2 cellular contexts compared by ENCODE assay signal in the genomic region with DNA sequence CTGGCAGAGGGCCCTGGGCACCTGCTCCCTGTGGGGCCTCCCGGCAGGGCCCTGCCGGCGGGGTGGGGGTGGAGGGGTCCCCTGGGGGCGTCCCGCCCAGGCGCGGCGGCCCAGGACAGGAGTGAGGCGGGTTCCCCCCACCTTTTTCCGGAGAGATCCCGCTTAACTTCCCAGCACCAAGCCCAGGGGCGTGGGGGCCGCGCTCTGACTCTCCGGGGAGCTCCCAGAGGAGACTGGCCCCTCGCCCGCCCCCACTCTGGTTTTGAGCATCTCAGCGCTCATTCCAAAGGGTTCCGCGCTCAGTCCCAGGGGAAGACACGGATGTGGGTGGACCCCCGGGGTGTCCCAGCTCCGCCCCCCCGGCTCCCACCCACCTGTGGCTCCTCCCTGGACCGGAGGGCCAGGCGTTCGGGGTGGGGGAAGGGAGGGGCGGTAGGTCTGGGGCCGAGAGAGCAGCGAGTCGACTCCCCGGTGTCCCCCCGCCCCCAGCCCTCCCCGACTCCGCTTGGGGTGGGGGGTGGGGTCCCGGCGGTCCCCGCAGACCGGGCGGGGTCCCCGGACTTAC.
TF ChIP-seq lines count a peak whose summit lies in the region.

No MANE protein-coding gene starts in this region.

TF ChIP-seq in H1, 55 proteins besides CTCF, POLR2A, EP300 and RAD21:
- TF ChIP-seq BRCA1 (IDR thresholded peaks at IDR 0.05; ENCODE audit: low read depth, low read length), result no peak
- TF ChIP-seq HDAC6 (IDR thresholded peaks at IDR 0.05; ENCODE audit: low read depth, low read length), result no peak
- no peak for TF ChIP-seq MAFK (IDR thresholded peaks at IDR 0.05; ENCODE audit: low read depth, low read length)
- no peak for TF ChIP-seq TBP (IDR thresholded peaks at IDR 0.05; ENCODE audit: low read depth, low read length)
- TF ChIP-seq CBX5 (IDR thresholded peaks at IDR 0.05; ENCODE audit: low read depth, low read length), result no peak
- TF ChIP-seq, protein P1, sequence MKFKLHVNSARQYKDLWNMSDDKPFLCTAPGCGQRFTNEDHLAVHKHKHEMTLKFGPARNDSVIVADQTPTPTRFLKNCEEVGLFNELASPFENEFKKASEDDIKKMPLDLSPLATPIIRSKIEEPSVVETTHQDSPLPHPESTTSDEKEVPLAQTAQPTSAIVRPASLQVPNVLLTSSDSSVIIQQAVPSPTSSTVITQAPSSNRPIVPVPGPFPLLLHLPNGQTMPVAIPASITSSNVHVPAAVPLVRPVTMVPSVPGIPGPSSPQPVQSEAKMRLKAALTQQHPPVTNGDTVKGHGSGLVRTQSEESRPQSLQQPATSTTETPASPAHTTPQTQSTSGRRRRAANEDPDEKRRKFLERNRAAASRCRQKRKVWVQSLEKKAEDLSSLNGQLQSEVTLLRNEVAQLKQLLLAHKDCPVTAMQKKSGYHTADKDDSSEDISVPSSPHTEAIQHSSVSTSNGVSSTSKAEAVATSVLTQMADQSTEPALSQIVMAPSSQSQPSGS (IDR thresholded peaks at IDR 0.05; ENCODE audit: low read length), result no peak
- TF ChIP-seq, protein P2, sequence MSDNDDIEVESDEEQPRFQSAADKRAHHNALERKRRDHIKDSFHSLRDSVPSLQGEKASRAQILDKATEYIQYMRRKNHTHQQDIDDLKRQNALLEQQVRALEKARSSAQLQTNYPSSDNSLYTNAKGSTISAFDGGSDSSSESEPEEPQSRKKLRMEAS (IDR thresholded peaks at IDR 0.05), result no peak
- no peak for TF ChIP-seq KDM1A (IDR thresholded peaks at IDR 0.05; ENCODE audit: borderline replicate concordance, low read length)
- TF ChIP-seq FOSL1 (IDR thresholded peaks at IDR 0.05; ENCODE audit: insufficient read depth, low read depth, low read length), result no peak
- no peak for TF ChIP-seq SIX5 (IDR thresholded peaks at IDR 0.05; ENCODE audit: low read depth, low read length)
- no peak for TF ChIP-seq RXRA (IDR thresholded peaks at IDR 0.05; ENCODE audit: insufficient read depth, low read depth, low read length)
- no peak for TF ChIP-seq SRF (IDR thresholded peaks at IDR 0.05; ENCODE audit: low read depth, low read length)
- TF ChIP-seq CREB1 (IDR thresholded peaks at IDR 0.05), result no peak
- TF ChIP-seq KDM4A (IDR thresholded peaks at IDR 0.05; ENCODE audit: low read depth, low read length, severe bottlenecking), result no peak
- TF ChIP-seq EZH2 (IDR thresholded peaks at IDR 0.05; ENCODE audit: low read depth, low read length, severe bottlenecking), result no peak
- no peak for TF ChIP-seq CHD2 (IDR thresholded peaks at IDR 0.05; ENCODE audit: low read length)
- no peak for TF ChIP-seq PHF8 (conservative IDR thresholded peaks at IDR 0.05; ENCODE audit: low read depth, low read length)
- TF ChIP-seq RNF2 (IDR thresholded peaks at IDR 0.05; ENCODE audit: borderline replicate concordance, low read depth, low read length, missing control alignments, poor library complexity, severe bottlenecking), result no peak
- no peak for TF ChIP-seq RFX5 (IDR thresholded peaks at IDR 0.05; ENCODE audit: borderline replicate concordance, low read depth, low read length)

TF ChIP-seq in neural cell, 6 proteins besides CTCF, POLR2A, EP300 and RAD21:
- TF ChIP-seq POLR2AphosphoS5 (IDR thresholded peaks at IDR 0.05) (no peak), TAF1 (IDR thresholded peaks at IDR 0.05; ENCODE audit: low read depth) (no peak), MXI1 (conservative IDR thresholded peaks at IDR 0.05; ENCODE audit: poor library complexity, severe bottlenecking) (no peak), EZH2 (IDR thresholded peaks at IDR 0.05; ENCODE audit: borderline replicate concordance, insufficient read depth, low read length, poor library complexity, severe bottlenecking) (no peak), SMC3 (conservative IDR thresholded peaks at IDR 0.05; ENCODE audit: poor library complexity) (no peak)
- TF ChIP-seq, protein P3, sequence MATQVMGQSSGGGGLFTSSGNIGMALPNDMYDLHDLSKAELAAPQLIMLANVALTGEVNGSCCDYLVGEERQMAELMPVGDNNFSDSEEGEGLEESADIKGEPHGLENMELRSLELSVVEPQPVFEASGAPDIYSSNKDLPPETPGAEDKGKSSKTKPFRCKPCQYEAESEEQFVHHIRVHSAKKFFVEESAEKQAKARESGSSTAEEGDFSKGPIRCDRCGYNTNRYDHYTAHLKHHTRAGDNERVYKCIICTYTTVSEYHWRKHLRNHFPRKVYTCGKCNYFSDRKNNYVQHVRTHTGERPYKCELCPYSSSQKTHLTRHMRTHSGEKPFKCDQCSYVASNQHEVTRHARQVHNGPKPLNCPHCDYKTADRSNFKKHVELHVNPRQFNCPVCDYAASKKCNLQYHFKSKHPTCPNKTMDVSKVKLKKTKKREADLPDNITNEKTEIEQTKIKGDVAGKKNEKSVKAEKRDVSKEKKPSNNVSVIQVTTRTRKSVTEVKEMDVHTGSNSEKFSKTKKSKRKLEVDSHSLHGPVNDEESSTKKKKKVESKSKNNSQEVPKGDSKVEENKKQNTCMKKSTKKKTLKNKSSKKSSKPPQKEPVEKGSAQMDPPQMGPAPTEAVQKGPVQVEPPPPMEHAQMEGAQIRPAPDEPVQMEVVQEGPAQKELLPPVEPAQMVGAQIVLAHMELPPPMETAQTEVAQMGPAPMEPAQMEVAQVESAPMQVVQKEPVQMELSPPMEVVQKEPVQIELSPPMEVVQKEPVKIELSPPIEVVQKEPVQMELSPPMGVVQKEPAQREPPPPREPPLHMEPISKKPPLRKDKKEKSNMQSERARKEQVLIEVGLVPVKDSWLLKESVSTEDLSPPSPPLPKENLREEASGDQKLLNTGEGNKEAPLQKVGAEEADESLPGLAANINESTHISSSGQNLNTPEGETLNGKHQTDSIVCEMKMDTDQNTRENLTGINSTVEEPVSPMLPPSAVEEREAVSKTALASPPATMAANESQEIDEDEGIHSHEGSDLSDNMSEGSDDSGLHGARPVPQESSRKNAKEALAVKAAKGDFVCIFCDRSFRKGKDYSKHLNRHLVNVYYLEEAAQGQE (IDR thresholded peaks at IDR 0.05; ENCODE audit: borderline replicate concordance), result no peak
